Comparison of ENCODE assay signal across 1 cellular context in the genomic region with DNA sequence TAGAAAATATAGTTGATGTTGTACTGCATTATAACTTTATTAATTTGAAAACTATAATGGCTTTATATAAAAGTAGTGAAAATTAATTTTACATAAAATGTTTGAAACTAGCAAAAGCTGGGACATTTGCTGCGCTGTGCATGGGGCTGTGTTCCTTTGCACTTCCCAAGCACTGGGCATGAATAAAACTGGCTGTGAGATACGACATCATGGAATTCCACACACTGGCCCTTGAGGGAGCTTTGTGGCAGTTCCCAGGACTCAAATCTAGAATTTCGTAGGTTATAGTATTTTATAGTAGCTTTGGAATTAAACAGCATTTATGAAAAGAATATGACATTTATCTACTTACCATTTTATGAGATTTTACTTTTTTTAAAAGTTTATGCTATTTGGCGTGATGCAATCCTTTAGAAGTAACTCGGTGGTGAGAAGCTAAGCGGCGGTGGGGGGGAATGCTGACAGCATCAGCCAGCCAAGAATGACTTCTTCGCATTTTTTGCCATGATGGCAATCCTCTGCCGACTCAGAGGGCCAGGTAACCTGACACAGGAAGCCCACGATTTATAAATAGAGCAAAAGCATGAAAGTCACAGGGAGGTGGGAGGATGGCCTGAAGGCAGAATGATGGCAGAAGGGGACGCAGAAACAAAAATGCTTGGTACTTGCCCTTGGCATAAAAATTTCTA.
A peak's percentile ranks its signal among the peaks of the same experiment; 100 is the strongest.
TF ChIP-seq lines count a peak whose summit lies in the region.

No MANE protein-coding gene starts in this region.

TF ChIP-seq in IMR-90, 13 proteins besides CTCF, POLR2A, EP300 and RAD21:
- TF ChIP-seq CEBPB (IDR thresholded peaks at IDR 0.05; ENCODE audit: low read depth, low read length), result peak; percentile 35; the same call in 1 of the 2 replicates
- no peak for TF ChIP-seq MAZ (IDR thresholded peaks at IDR 0.05; ENCODE audit: borderline replicate concordance, low read depth, low read length)
